8 cellular contexts compared by ENCODE assay signal in the genomic region with DNA sequence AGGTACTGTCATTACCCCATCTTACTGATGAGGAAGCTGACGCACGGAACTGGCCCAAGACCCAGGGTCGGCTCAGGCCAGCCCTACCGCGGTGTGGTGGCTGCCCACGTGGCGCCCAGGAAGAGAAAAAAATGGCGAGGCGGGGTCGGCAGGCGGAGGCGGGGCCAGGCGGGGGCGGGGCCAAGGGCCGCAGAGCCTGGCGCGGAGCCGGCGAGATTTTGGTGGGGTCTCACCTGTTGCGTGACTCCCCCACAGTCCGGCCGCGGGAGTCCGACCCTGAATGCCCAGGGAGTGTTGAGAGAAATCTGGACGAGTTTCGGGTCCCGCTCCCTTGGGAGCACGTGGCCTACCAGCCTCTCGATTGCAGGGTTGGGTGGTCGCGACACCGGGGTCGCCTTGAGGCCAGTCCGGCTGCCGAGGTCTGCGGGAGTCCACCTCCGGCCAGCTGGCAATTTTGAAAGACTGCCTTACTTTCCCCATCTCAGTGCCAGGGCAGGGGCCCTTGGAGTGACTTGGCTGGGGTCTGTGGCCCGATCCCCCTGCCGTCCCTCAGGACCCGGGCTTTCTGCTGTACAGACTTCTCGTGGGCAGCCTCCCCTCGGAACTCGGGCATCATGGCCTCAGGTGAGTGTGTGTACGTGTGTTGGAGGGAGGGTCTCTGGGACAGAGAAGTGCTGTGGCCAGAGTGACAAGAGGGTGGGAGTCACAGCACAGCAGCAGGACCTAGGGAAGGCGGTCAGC. TPM values are rescaled to one million over a fixed set of nuclear protein-coding genes. Genes with fewer than 3 reads are reported as not detected.
DNase-seq lines count a peak whose midpoint lies in the region; ATAC-seq and TF ChIP-seq lines count a peak whose summit lies in the region.

A gene (plus strand): TSS at position 183 of the 741 bp plus-strand sequence. CDS start 1,339 bp downstream, outside the sequence.

- H3K9me3 ChIP-seq in colonic mucosa, result no peaks in the 10 kb centered on the region

- peaks cover 63% of the 10 kb centered on the region for H3K4me1 Mint-ChIP-seq in activated CD4-positive, alpha-beta T cell treated with anti-CD3 and anti-CD28 coated beads for 36 hours

- H3K27ac ChIP-seq in colonic mucosa, result peak within 1 kb of the TSS; percentile 83

- H3K9ac ChIP-seq in colonic mucosa (ENCODE audit: low read depth in 2 of 2, low read length in 2 of 2), result peak within 1 kb of the TSS; percentile 74 to 90

- no peaks in the 10 kb centered on the region for H3K36me3 Mint-ChIP-seq in activated CD4-positive, alpha-beta T cell treated with anti-CD3 and anti-CD28 coated beads for 36 hours (ENCODE audit: low read depth)

- TF ChIP-seq CTCF in colonic mucosa (IDR thresholded peaks at IDR 0.05), result no peak

- H3K27me3 Mint-ChIP-seq in activated CD4-positive, alpha-beta T cell treated with anti-CD3 and anti-CD28 coated beads for 36 hours, result no peaks in the 10 kb centered on the region

- DNase-seq in NCI-H2081 (lab: John Stamatoyannopoulos, UW) (peak; percentile 31 to 42), NCI-H2081 treated with DMSO at 0.1 percent for 48 hours (lab: John Stamatoyannopoulos, UW) (no peak), NCI-H2196 treated with DMSO at 0.1 percent for 48 hours (lab: John Stamatoyannopoulos, UW; ENCODE audit: unreplicated experiment) (peak; percentile 38), colonic mucosa (peak; percentile 86), left lobe of liver (ENCODE audit: low spot score) (peak; percentile 89)
- DNase-seq in activated CD4-positive, alpha-beta T cell treated with anti-CD3 and anti-CD28 coated beads for 36 hours, result peak; percentile 88
- peak; percentile 73 for DNase-seq in stimulated activated CD4-positive, alpha-beta T cell treated with anti-CD3 and anti-CD28 coated beads, Interleukin-4, amount 100 ng/mL, for 1 hour

- H3K36me3 ChIP-seq in colonic mucosa, result no peaks in the 10 kb centered on the region

- ATAC-seq in HG02852 (IDR thresholded peaks at IDR 0.05; ENCODE audit: unreplicated experiment) (peak; percentile 55), left lobe of liver (peak; percentile 71)
- peak; percentile 40 for ATAC-seq in activated CD4-positive, alpha-beta T cell treated with anti-CD3 and anti-CD28 coated beads for 36 hours

- H3K4me1 ChIP-seq in colonic mucosa, result peaks cover 15% of the 10 kb centered on the region

- intact Hi-C loops in activated CD4-positive, alpha-beta T cell treated with anti-CD3 and anti-CD28 coated beads for 36 hours (cut with DNase I, micrococcal nuclease), result loop anchor here (1.0 to 5.0 kb wide), 5 partner anchors 72 to 719 kb away; a partner anchor contains a TSS
- intact Hi-C loops in colonic mucosa (cut with DNase I), result no loop called here

- CTCF ChIA-PET in activated CD4-positive, alpha-beta T cell treated with anti-CD3 and anti-CD28 coated beads for 36 hours (lab: Charles Lee), result interaction anchor here (0.6 to 3.4 kb wide), 11 partner anchors 8 to 718 kb away, joined by 3 to 27 read pairs (median 6); a partner anchor contains a TSS

- no peaks in the 10 kb centered on the region for H3K27me3 ChIP-seq in colonic mucosa

- H3K9me3 Mint-ChIP-seq in activated CD4-positive, alpha-beta T cell treated with anti-CD3 and anti-CD28 coated beads for 36 hours (ENCODE audit: low read depth), result no peaks in the 10 kb centered on the region

- peak within 1 kb of the TSS; percentile 70 for H3K4me3 ChIP-seq in colonic mucosa

- POLR2A ChIA-PET in activated CD4-positive, alpha-beta T cell treated with anti-CD3 and anti-CD28 coated beads for 36 hours (lab: Charles Lee), result interaction anchor here (1.3 to 2.3 kb wide), 4 partner anchors 20 to 110 kb away, joined by 3 to 13 read pairs (median 5); a partner anchor contains a TSS

- peak within 1 kb of the TSS; percentile 97 for H3K4me3 Mint-ChIP-seq in activated CD4-positive, alpha-beta T cell treated with anti-CD3 and anti-CD28 coated beads for 36 hours

- H3K27ac Mint-ChIP-seq in activated CD4-positive, alpha-beta T cell treated with anti-CD3 and anti-CD28 coated beads for 36 hours, result peak within 1 kb of the TSS; percentile 97

RNA-seq across cellular contexts. Expression of the gene that starts here (rescaled TPM):
- 10 to 100 TPM; 73.5 to 99.5 TPM for total RNA-seq in activated CD4-positive, alpha-beta T cell treated with anti-CD3 and anti-CD28 coated beads for 36 hours
- total RNA-seq in colonic mucosa (10 to 100 TPM; 28.0 to 60.3 TPM), left lobe of liver (56.1 TPM)
